1 cellular context compared by ENCODE assay signal in genomic region chr20:51386586-51386985, GRCh38.
TF ChIP-seq lines count a peak whose summit lies in the region.

No MANE protein-coding gene starts in this region.

TF ChIP-seq in H1, 55 proteins besides CTCF, POLR2A, EP300 and RAD21:
- TF ChIP-seq ATF2 (IDR thresholded peaks at IDR 0.05; ENCODE audit: low read length) (no peak), USF2 (IDR thresholded peaks at IDR 0.05; ENCODE audit: low read length) (no peak), SIX5 (IDR thresholded peaks at IDR 0.05; ENCODE audit: low read depth, low read length) (no peak), CHD1 (IDR thresholded peaks at IDR 0.05; ENCODE audit: low read depth, low read length) (no peak), YY1 (IDR thresholded peaks at IDR 0.05; ENCODE audit: low read depth, low read length) (no peak), RXRA (IDR thresholded peaks at IDR 0.05; ENCODE audit: insufficient read depth, low read depth, low read length) (no peak), MAX (IDR thresholded peaks at IDR 0.05) (no peak), KDM1A (IDR thresholded peaks at IDR 0.05; ENCODE audit: borderline replicate concordance, low read length) (no peak), RBBP5 (IDR thresholded peaks at IDR 0.05; ENCODE audit: borderline replicate concordance, low read depth, low read length) (no peak), ZNF274 (IDR thresholded peaks at IDR 0.05; ENCODE audit: borderline replicate concordance, extremely low read depth, low read length) (no peak), EGR1 (IDR thresholded peaks at IDR 0.05; ENCODE audit: borderline replicate concordance, low read depth, low read length) (no peak), FOSL1 (IDR thresholded peaks at IDR 0.05; ENCODE audit: insufficient read depth, low read depth, low read length) (no peak), KDM4A (IDR thresholded peaks at IDR 0.05; ENCODE audit: low read depth, low read length, severe bottlenecking) (no peak), SP1 (IDR thresholded peaks at IDR 0.05; ENCODE audit: low read depth, low read length) (no peak), TCF12 (IDR thresholded peaks at IDR 0.05; ENCODE audit: low read depth, low read length) (no peak), E2F6 (IDR thresholded peaks at IDR 0.05) (no peak), TAF1 (IDR thresholded peaks at IDR 0.05; ENCODE audit: low read depth, low read length) (no peak), EZH2 (IDR thresholded peaks at IDR 0.05; ENCODE audit: low read depth, low read length, severe bottlenecking) (no peak), CHD2 (IDR thresholded peaks at IDR 0.05; ENCODE audit: low read length) (no peak)
